In genomic region chr4:169150806-169151205, GRCh38 we compare ENCODE assay signal across 1 cellular context.
TF ChIP-seq lines count a peak whose summit lies in the region.

No MANE protein-coding gene starts in this region.

TF ChIP-seq in IMR-90, 13 proteins besides CTCF, POLR2A, EP300 and RAD21 (continued from another document):
- no peak for TF ChIP-seq ELK1 (IDR thresholded peaks at IDR 0.05; ENCODE audit: borderline replicate concordance, low read depth, low read length)
